ENCODE assay signal across 9 cellular contexts in the genomic region with DNA sequence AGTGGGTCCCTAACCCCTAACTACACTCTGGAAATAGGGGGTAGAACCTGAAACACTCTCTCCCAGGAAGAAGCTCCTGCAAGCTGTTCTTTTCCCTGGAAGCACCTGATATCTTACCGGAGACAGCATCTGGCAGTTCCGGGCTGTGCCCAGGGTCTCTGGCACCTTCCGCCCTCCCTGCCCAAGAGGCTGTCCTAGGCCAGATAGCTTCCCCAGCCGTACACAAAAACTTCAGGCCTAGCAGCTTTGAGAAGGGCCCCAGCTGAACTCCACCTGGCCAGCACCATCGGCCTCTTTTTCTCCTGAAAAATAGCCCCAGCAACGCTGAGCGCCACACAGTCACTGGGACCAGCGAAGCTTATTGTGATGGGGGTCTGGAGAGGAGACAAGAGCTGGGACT. TPM values are rescaled to one million over a fixed set of nuclear protein-coding genes. Genes with fewer than 3 reads are reported as not detected.
DNase-seq lines count a peak whose midpoint lies in the region; ATAC-seq, FAIRE-seq and TF ChIP-seq lines count a peak whose summit lies in the region.
"Had no signal": no experiment of that assay in that cellular context is flagged by ENCODE, and none has a peak within 500 bp of the region (broad histone marks: within the 10 kb centered on the region; RNA-seq: fewer than 3 reads in every experiment).

No MANE protein-coding gene starts in this region.

- TF ChIP-seq CTCF in GM12878 (IDR thresholded peaks at IDR 0.05 in 2 of 3, conservative IDR thresholded peaks at IDR 0.05 in 1 of 3; ENCODE audit: control insufficient read depth in 2 of 3, extremely low read depth in 1 of 3, insufficient read depth in 1 of 3, low read depth in 3 of 3, low read length in 3 of 3) (no peak), type B pancreatic cell (conservative IDR thresholded peaks at IDR 0.05) (no peak)

- RAD21 ChIA-PET in GM12878 (lab: Charles Lee; ENCODE audit: unreplicated experiment), result no interaction called here

- peaks cover 7 to 15% of the 10 kb centered on the region in 2 experiments for H3K27me3 ChIP-seq in GM12878 (replicated peaks in 1 of 2; ENCODE audit: control insufficient read depth in 2 of 2, insufficient read depth in 2 of 2, low read length in 1 of 2)
- H3K27me3 ChIP-seq in muscle layer of duodenum (ENCODE audit: low read depth, low read length), result peaks cover 32% of the 10 kb centered on the region

- H3K9me3 Mint-ChIP-seq in activated naive CD4-positive, alpha-beta T cell treated with anti-CD3 and anti-CD28 coated beads, Interleukin-2, amount 50 U/mL, for 24 hours, result no peaks in the 10 kb centered on the region
- H3K9me3 Mint-ChIP-seq in type B pancreatic cell, result peaks cover 5% of the 10 kb centered on the region
- H3K9me3 Mint-ChIP-seq: activated T-helper 2 cell treated with anti-CD3 and anti-CD28 coated beads, Interferon-gamma antibody, Interleukin-2, Interleukin-4, amounts not matched to agents 10 μg/mL and 5 μg/mL and 100 μg/mL, durations not matched to agents 14 hours and 24 hours and 36 hours had no signal

- H3K27me3 Mint-ChIP-seq in activated naive CD4-positive, alpha-beta T cell treated with anti-CD3 and anti-CD28 coated beads, Interleukin-2, amount 50 U/mL, for 24 hours, result peaks cover 29% of the 10 kb centered on the region
- H3K27me3 Mint-ChIP-seq in type B pancreatic cell, result peaks cover 45% of the 10 kb centered on the region

- H2AFZ ChIP-seq in GM12878 (ENCODE audit: control insufficient read depth, low read depth, low read length), result peak overlapping the region; percentile 94; the same call in 1 of the 2 replicates

- H3K9me3 ChIP-seq in GM12878 (replicated peaks; ENCODE audit: control insufficient read depth, insufficient read depth, low read length) (no peaks in the 10 kb centered on the region), muscle layer of duodenum (ENCODE audit: control insufficient read depth in 1 of 2, low read length in 2 of 2) (no peaks in the 10 kb centered on the region)

- WGBS in GM12878 (ENCODE audit: insufficient coverage, insufficient replicate concordance, low lambda C conversion rate, missing lambda C conversion rate), result 95% methylated on average over 8 of the region's 8 CpGs

- no peak for TF ChIP-seq POLR2A in GM12878 (IDR thresholded peaks at IDR 0.05; ENCODE audit: low read depth, low read length)

- no peak for TF ChIP-seq EP300 in GM12878 (IDR thresholded peaks at IDR 0.05; ENCODE audit: borderline replicate concordance in 1 of 2, control insufficient read depth in 1 of 2, low read depth in 2 of 2, low read length in 2 of 2)

- SMC1A ChIA-PET in GM12878 (lab: Charles Lee; ENCODE audit: uncharacterized antibody, unreplicated experiment), result interaction anchor here (1.8 kb wide), 1 partner anchor 20 kb away, joined by 7 read pairs; no protein-coding TSS in a partner anchor

- peak overlapping the region; percentile 96; the same call in 1 of the 2 replicates for H3K4me2 ChIP-seq in GM12878 (ENCODE audit: control insufficient read depth, insufficient read depth)

- H3K9ac ChIP-seq in GM12878 (ENCODE audit: control insufficient read depth, insufficient read depth, low read length), result no peak overlapping the region

- intact Hi-C loops in GM12878 (cut with micrococcal nuclease; ENCODE audit: unreplicated experiment), result loop anchor here (1.0 to 10.0 kb wide), 2 partner anchors 788 to 804 kb away; a partner anchor contains a TSS

- TF ChIP-seq RAD21 in GM12878 (IDR thresholded peaks at IDR 0.05; ENCODE audit: insufficient read depth, low read depth, low read length), result no peak

- H3K27ac Mint-ChIP-seq in activated naive CD4-positive, alpha-beta T cell treated with anti-CD3 and anti-CD28 coated beads, Interleukin-2, amount 50 U/mL, for 24 hours, result no peak overlapping the region
- peak overlapping the region; percentile 96 for H3K27ac Mint-ChIP-seq in type B pancreatic cell

- H3K36me3 ChIP-seq in GM12878 (ENCODE audit: control insufficient read depth in 2 of 2, insufficient read depth in 2 of 2, low read length in 1 of 2) (no peaks in the 10 kb centered on the region; a peak in 1 of 4 replicates), muscle layer of duodenum (ENCODE audit: control insufficient read depth in 1 of 2, insufficient read depth in 2 of 2, low read length in 2 of 2) (peaks cover 0 to 8% of the 10 kb centered on the region in 2 donors)

- H3K4me1 Mint-ChIP-seq in activated naive CD4-positive, alpha-beta T cell treated with anti-CD3 and anti-CD28 coated beads, Interleukin-2, amount 50 U/mL, for 24 hours, result peaks cover 28% of the 10 kb centered on the region
- peaks cover 14% of the 10 kb centered on the region for H3K4me1 Mint-ChIP-seq in type B pancreatic cell (ENCODE audit: unreplicated experiment)

- no peak for DNase-seq in activated naive CD4-positive, alpha-beta T cell (lab: John Stamatoyannopoulos, UW)
- DNase-seq in GM12878 (ENCODE audit: low read depth, low spot score) (no peak), type B pancreatic cell (ENCODE audit: extremely low spot score, unreplicated experiment) (no peak), NCI-H1048 (lab: John Stamatoyannopoulos, UW) (no peak), DMS114 treated with DMSO at 0.1 percent for 48 hours (lab: John Stamatoyannopoulos, UW; ENCODE audit: unreplicated experiment) (no peak)
- no peak for DNase-seq in activated CD4-positive, CD25-positive, alpha-beta regulatory T cell treated with anti-CD3 and anti-CD28 coated beads, Interleukin-2, amount 50 U/mL, for 72 hours

- H3K36me3 Mint-ChIP-seq in activated naive CD4-positive, alpha-beta T cell treated with anti-CD3 and anti-CD28 coated beads, Interleukin-2, amount 50 U/mL, for 24 hours, result no peaks in the 10 kb centered on the region
- H3K36me3 Mint-ChIP-seq in type B pancreatic cell, result peaks cover 32% of the 10 kb centered on the region

- CTCF ChIA-PET in GM12878 (lab: Yijun Ruan, JAX), result interaction anchor here (0.5 to 1.4 kb wide), 3 partner anchors 9 to 515 kb away, joined by 3 to 4 read pairs (median 3); no protein-coding TSS in a partner anchor

- no peak for FAIRE-seq in GM12878 (lab: Jason Lieb, UNC)

- H3K4me1 ChIP-seq in GM12878 (ENCODE audit: control insufficient read depth, insufficient read depth, low read length), result peaks cover 6% of the 10 kb centered on the region
- H3K4me1 ChIP-seq in muscle layer of duodenum (ENCODE audit: control insufficient read depth in 1 of 2, insufficient read depth in 2 of 2, low read length in 2 of 2), result peaks cover 0 to 31% of the 10 kb centered on the region in 2 donors

- H4K20me1 ChIP-seq in GM12878 (ENCODE audit: control insufficient read depth, insufficient read depth), result no peaks in the 10 kb centered on the region

- POLR2A ChIA-PET in GM12878 (lab: Charles Lee), result interaction anchor here (0.5 to 0.8 kb wide), 2 partner anchors 27 to 193 kb away, joined by 3 read pairs; no protein-coding TSS in a partner anchor

- H3K4me3 ChIP-seq in GM12878 (no peak overlapping the region), muscle layer of duodenum (ENCODE audit: low read depth in 1 of 2, low read length in 2 of 2) (peak overlapping the region; percentile 62 to 74)

- no peak for ATAC-seq in GM12878

- in situ Hi-C loops in GM12878 (cut with MboI), result no loop called here

- H3K27ac ChIP-seq in GM12878 (ENCODE audit: control insufficient read depth, insufficient read depth), result no peak overlapping the region
- peak overlapping the region; percentile 89 for H3K27ac ChIP-seq in muscle layer of duodenum (ENCODE audit: low read length)

- H3K4me3 Mint-ChIP-seq in activated naive CD4-positive, alpha-beta T cell treated with anti-CD3 and anti-CD28 coated beads, Interleukin-2, amount 50 U/mL, for 24 hours, result peak overlapping the region; percentile 26
- H3K4me3 Mint-ChIP-seq in type B pancreatic cell, result peak overlapping the region; percentile 97

- H3K79me2 ChIP-seq in GM12878 (ENCODE audit: control insufficient read depth, insufficient read depth, low read length), result peaks cover 13% of the 10 kb centered on the region

- no TSS peak for BruUV-seq in GM12878 (replicated peaks; lab: Mats Ljungman, UMichigan)

TF ChIP-seq in GM12878, 131 proteins besides CTCF, POLR2A, EP300 and RAD21:
- TF ChIP-seq CHD2 (IDR thresholded peaks at IDR 0.05; ENCODE audit: borderline replicate concordance, low read depth, low read length) (no peak), ASH2L (IDR thresholded peaks at IDR 0.05; ENCODE audit: borderline replicate concordance, low read depth) (no peak), ZNF274 (IDR thresholded peaks at IDR 0.05; ENCODE audit: insufficient read depth, insufficient read length) (no peak), TARDBP (IDR thresholded peaks at IDR 0.05; ENCODE audit: borderline replicate concordance) (no peak)

RNA-seq across cellular contexts. Expression of a gene that starts 9.7 kb away (rescaled TPM):
- total RNA-seq in GM12878 (2013; cell fraction: nucleolus; rRNA removed), result not detected in 2 replicates
- total RNA-seq in GM12878 (2014; rRNA removed) (not detected in 2 replicates), GM12878 (2014; rRNA removed; fragmentation: Illumina TruSeq; extraction: Trizol) (not detected in 2 replicates), GM12878 (2021) (not detected in 2 replicates), type B pancreatic cell (ENCODE audit: low replicate concordance) (9.5 and 55.7 TPM in 2 replicates)
- polyA plus RNA-seq in GM12878 (2011; ENCODE audit: low read depth), result not detected
- polyA plus RNA-seq in GM12878 (2011; rRNA removed) (not detected in 2 replicates), GM12878 (2014; fragmentation: Illumina TruSeq; extraction: Trizol) (not detected in 2 replicates), GM12878 (2014; fragmentation: Nextera tagmentation; extraction: Ambion mirVana) (not detected), GM12878 (2014; rRNA removed) (0.03 TPM in 1 of 2 replicates, not detected in the other), GM12878 (2016; fragmentation: Nextera tagmentation; extraction: Ambion mirVana) (not detected)
- polyA plus RNA-seq in GM12878 (2011; cell fraction: cytosol; rRNA removed), result not detected in 2 replicates
- polyA plus RNA-seq in GM12878 (2011; cell fraction: nucleus; rRNA removed), result 0.03 and 0.07 TPM in 2 replicates
- not detected in 2 replicates for polyA plus RNA-seq in GM12878 (2012)
- not detected in 2 replicates for polyA minus RNA-seq in GM12878 (2011; rRNA and poly(A)+ RNA removed)
- polyA minus RNA-seq in GM12878 (2011; cell fraction: cytosol; rRNA and poly(A)+ RNA removed), result not detected in 2 replicates
- not detected in 2 replicates for polyA minus RNA-seq in GM12878 (2011; cell fraction: nucleus; rRNA and poly(A)+ RNA removed)
- total RNA-seq: activated T-helper 2 cell treated with anti-CD3 and anti-CD28 coated beads, Interferon-gamma antibody, Interleukin-2, Interleukin-4, amounts not matched to agents 10 μg/mL and 5 μg/mL and 100 μg/mL, durations not matched to agents 14 hours and 24 hours and 36 hours had no signal

Comparison
In these comparisons a context has a peak if more than half of its experiments do, and no peak if none do; other contexts are left out.
1. RNA of a gene that starts 9.7 kb away (total RNA-seq): 9.5 to 55.7 TPM in type B pancreatic cell; not detected in GM12878; every median in the first group is over 10 times any median in the second.